ENCODE assay signal across 23 cellular contexts in genomic region chr14:73500360-73500759, GRCh38. TPM values are rescaled to one million over a fixed set of nuclear protein-coding genes. Genes with fewer than 3 reads are reported as not detected.
DNase-seq lines count a peak whose midpoint lies in the region; ATAC-seq and TF ChIP-seq lines count a peak whose summit lies in the region.
"Had no signal": no experiment of that assay in that cellular context is flagged by ENCODE, and none has a peak within 500 bp of the region (broad histone marks: within the 10 kb centered on the region; RNA-seq: fewer than 3 reads in every experiment).

No MANE protein-coding gene starts in this region.

- H3K4me1 ChIP-seq in RWPE2 (ENCODE audit: insufficient read depth, poor library complexity, severe bottlenecking) (no peaks in the 10 kb centered on the region), foreskin keratinocyte (no peaks in the 10 kb centered on the region), SK-N-SH (ENCODE audit: control insufficient read depth in 1 of 2, insufficient read depth in 2 of 2, low read depth in 1 of 2, low read length in 1 of 2) (no peaks in the 10 kb centered on the region), Karpas-422 (ENCODE audit: low read length) (peaks cover 6% of the 10 kb centered on the region; the same call in 1 of the 2 replicates), lower lobe of right lung (no peaks in the 10 kb centered on the region)
- H3K4me1 ChIP-seq: adrenal gland, colonic mucosa had no signal

- CTCF ChIA-PET in SK-N-SH (lab: Yijun Ruan, JAX): interaction anchor here (0.6 to 6.0 kb wide), 3 partner anchors 8 to 131 kb away, joined by 3 to 38 read pairs (median 4); no protein-coding TSS in a partner anchor

- H3K4me3 ChIP-seq in RWPE2 (ENCODE audit: severe bottlenecking) (no peak overlapping the region), SK-N-SH (ENCODE audit: low read depth in 2 of 2, low read length in 1 of 2) (no peak overlapping the region), Karpas-422 (ENCODE audit: low read length) (no peak overlapping the region), lower lobe of right lung (no peak overlapping the region)
- H3K4me3 ChIP-seq: adrenal gland, colonic mucosa, lung had no signal

- peak; percentile 17 for TF ChIP-seq CTCF in GM13977 (IDR thresholded peaks at IDR 0.05; ENCODE audit: extremely low read depth, insufficient read depth, missing control alignments)
- no peak for TF ChIP-seq CTCF in RWPE2 (IDR thresholded peaks at IDR 0.05; ENCODE audit: poor library complexity, severe bottlenecking)
- peak; percentile 31 for TF ChIP-seq CTCF in foreskin keratinocyte (conservative IDR thresholded peaks at IDR 0.05)
- TF ChIP-seq CTCF in SK-N-SH (IDR thresholded peaks at IDR 0.05): no peak
- no peak for TF ChIP-seq CTCF in lower lobe of right lung (IDR thresholded peaks at IDR 0.05)

- H4K20me1 ChIP-seq in SK-N-SH (ENCODE audit: insufficient read depth): no peaks in the 10 kb centered on the region
- H4K20me1 ChIP-seq in Karpas-422 (ENCODE audit: insufficient read depth, low read depth, low read length): no peaks in the 10 kb centered on the region

- H3K9me2 ChIP-seq in SK-N-SH (no peaks in the 10 kb centered on the region), Karpas-422 (replicated peaks; ENCODE audit: insufficient read depth, low read length) (no peaks in the 10 kb centered on the region)

- no peak for TF ChIP-seq RAD21 in SK-N-SH (IDR thresholded peaks at IDR 0.05; ENCODE audit: low read length)

- WGBS in SK-N-SH (ENCODE audit: low lambda C conversion rate): 88% methylated on average over 6 of the region's 6 CpGs

- DNase-seq in GM13977 (ENCODE audit: low spot score) (no peak), HPDE6-E6E7 (ENCODE audit: extremely low spot score) (peak; percentile 83), RWPE2 (ENCODE audit: low spot score) (no peak), foreskin keratinocyte (no peak), SK-N-SH (no peak), Karpas-422 (no peak), lower lobe of right lung (no peak)
- DNase-seq: activated CD8-positive, alpha-beta T cell treated with anti-CD3 and anti-CD28 coated beads for 36 hours; activated gamma-delta T cell; adrenal gland; CD4-positive, CD25-positive, alpha-beta regulatory T cell; colonic mucosa; DMS153; effector memory CD8-positive, alpha-beta T cell; kidney; MM.1S; NCI-H1436; stimulated activated CD4-positive, alpha-beta T cell treated with anti-CD3 and anti-CD28 coated beads, Interleukin-1b, Interleukin-23, amount 100 ng/mL, for 48 hours; T1000 had no signal

- no peaks in the 10 kb centered on the region for H3K36me3 ChIP-seq in RWPE2 (ENCODE audit: low read depth)
- H3K36me3 ChIP-seq in SK-N-SH (replicated peaks in 1 of 2; ENCODE audit: control insufficient read depth in 1 of 2, insufficient read depth in 2 of 2, low read length in 1 of 2): peaks cover 0 to 6% of the 10 kb centered on the region in 2 experiments
- no peaks in the 10 kb centered on the region for H3K36me3 ChIP-seq in Karpas-422 (ENCODE audit: insufficient read depth, low read length)
- H3K36me3 ChIP-seq in lower lobe of right lung: peaks cover 10% of the 10 kb centered on the region
- H3K36me3 ChIP-seq: adrenal gland, colonic mucosa had no signal

- POLR2A ChIA-PET in SK-N-SH (lab: Yijun Ruan, JAX): interaction anchor here (1.0 to 1.5 kb wide), 2 partner anchors 10 to 38 kb away, joined by 3 to 10 read pairs; partner anchors contain the start of gene RIOX1

- no peak overlapping the region for H2AFZ ChIP-seq in SK-N-SH (ENCODE audit: low read depth)
- no peak overlapping the region for H2AFZ ChIP-seq in Karpas-422 (ENCODE audit: low read length)

- peak; percentile 49; the same call in 1 of the 3 replicates for ATAC-seq in RWPE2 (ENCODE audit: low read depth)
- ATAC-seq in foreskin keratinocyte: no peak
- ATAC-seq in lower lobe of right lung: no peak
- ATAC-seq: activated CD4-positive, CD25-positive, alpha-beta regulatory T cell treated with anti-CD3 and anti-CD28 coated beads, Interleukin-2, amount 50 U/mL, for 24 hours; activated CD8-positive, alpha-beta T cell treated with anti-CD3 and anti-CD28 coated beads for 36 hours; effector memory CD8-positive, alpha-beta T cell; stimulated activated effector memory CD8-positive, alpha-beta T cell treated with anti-CD3 and anti-CD28 coated beads, Interleukin-12 subunit alpha, Interleukin-12 subunit beta, amount 100 ng/mL, for 72 hours had no signal

- TF ChIP-seq EP300 in SK-N-SH (IDR thresholded peaks at IDR 0.05; ENCODE audit: borderline replicate concordance in 1 of 2, low read depth in 1 of 2, low read length in 1 of 2): no peak

- in situ Hi-C loops in GM13977 (cut with MboI; ENCODE audit: low pct_unique_long_range_greater_than_20kb, low sequenced_read_pairs, unreplicated experiment): loop anchor here (25.0 kb wide), 1 partner anchor 512 kb away; the partner anchor contains the start of genes BBOF1 and ENTPD5

- H3F3A ChIP-seq in SK-N-SH (replicated peaks; ENCODE audit: insufficient read depth): peaks cover 3% of the 10 kb centered on the region

- H3K9ac ChIP-seq in SK-N-SH (no peak overlapping the region), Karpas-422 (ENCODE audit: low read length) (no peak overlapping the region)

- H3K9me3 ChIP-seq in RWPE2 (ENCODE audit: severe bottlenecking) (no peaks in the 10 kb centered on the region), SK-N-SH (no peaks in the 10 kb centered on the region), Karpas-422 (ENCODE audit: low read length) (no peaks in the 10 kb centered on the region), lower lobe of right lung (no peaks in the 10 kb centered on the region)
- H3K9me3 ChIP-seq: adrenal gland, colonic mucosa had no signal

- H3K27ac ChIP-seq in RWPE2 (ENCODE audit: poor library complexity, severe bottlenecking) (no peak overlapping the region), foreskin keratinocyte (no peak overlapping the region), SK-N-SH (ENCODE audit: low read depth in 2 of 2, low read length in 1 of 2) (no peak overlapping the region), Karpas-422 (ENCODE audit: low read length) (no peak overlapping the region), lower lobe of right lung (no peak overlapping the region)
- H3K27ac ChIP-seq: adrenal gland, colonic mucosa, HL-60 had no signal

- intact Hi-C loops in lower lobe of right lung (cut with DNase I): no loop called here

- no peaks in the 10 kb centered on the region for H3K27me3 ChIP-seq in RWPE2 (ENCODE audit: insufficient read depth, poor library complexity, severe bottlenecking)
- H3K27me3 ChIP-seq in foreskin keratinocyte: no peaks in the 10 kb centered on the region
- no peaks in the 10 kb centered on the region for H3K27me3 ChIP-seq in SK-N-SH (ENCODE audit: insufficient read depth)
- no peaks in the 10 kb centered on the region for H3K27me3 ChIP-seq in Karpas-422 (ENCODE audit: low read length)
- H3K27me3 ChIP-seq in lower lobe of right lung (ENCODE audit: low read depth): no peaks in the 10 kb centered on the region
- H3K27me3 ChIP-seq: adrenal gland, colonic mucosa had no signal

- H3K79me2 ChIP-seq in SK-N-SH (ENCODE audit: insufficient read depth): peaks cover 5% of the 10 kb centered on the region; the same call in 1 of the 2 replicates
- H3K79me2 ChIP-seq in Karpas-422 (ENCODE audit: low read length): no peaks in the 10 kb centered on the region

- no peak overlapping the region for H3K4me2 ChIP-seq in SK-N-SH
- H3K4me2 ChIP-seq in Karpas-422 (ENCODE audit: low read depth, low read length, poor library complexity, severe bottlenecking): no peak overlapping the region

TF ChIP-seq in SK-N-SH, 30 proteins besides CTCF, POLR2A, EP300 and RAD21 (continues in another document):
- TF ChIP-seq TEAD4 (IDR thresholded peaks at IDR 0.05; ENCODE audit: borderline replicate concordance, insufficient read depth) (no peak), TCF12 (IDR thresholded peaks at IDR 0.05) (no peak)

RNA-seq across cellular contexts. Expression of gene RIOX1, which starts 9.6 kb away (rescaled TPM):
- total RNA-seq in foreskin keratinocyte: 16.1 and 16.8 TPM in 2 replicates
- polyA plus RNA-seq in foreskin keratinocyte: 10.7 and 12.2 TPM in 2 replicates
- polyA plus RNA-seq in SK-N-SH (2012; rRNA removed): 10.2 and 11.2 TPM in 2 replicates
- polyA plus RNA-seq in SK-N-SH (2012; cell fraction: cytosol; rRNA removed): 6.2 and 9.4 TPM in 2 replicates
- polyA plus RNA-seq in SK-N-SH (2012; cell fraction: nucleus; rRNA removed): 7.0 and 7.6 TPM in 2 replicates
- 23.1 and 36.8 TPM in 2 replicates for total RNA-seq in Karpas-422 (2014; rRNA removed; shearing (Covaris generic); ENCODE audit: low replicate concordance)
- 12.9 TPM for total RNA-seq in lower lobe of right lung

RNA-seq across cellular contexts. Expression of gene ACOT1, which starts 36.6 kb away (rescaled TPM):
- total RNA-seq in foreskin keratinocyte (2.0 and 2.3 TPM in 2 replicates), lower lobe of right lung (21.7 TPM)
- polyA plus RNA-seq in foreskin keratinocyte (3.1 and 3.3 TPM in 2 replicates), SK-N-SH (2012; rRNA removed) (4.2 and 5.4 TPM in 2 replicates)
- 3.5 and 4.8 TPM in 2 replicates for polyA plus RNA-seq in SK-N-SH (2012; cell fraction: cytosol; rRNA removed)
- 3.8 and 6.6 TPM in 2 replicates for polyA plus RNA-seq in SK-N-SH (2012; cell fraction: nucleus; rRNA removed)
- 4.1 and 5.9 TPM in 2 replicates for total RNA-seq in Karpas-422 (2014; rRNA removed; shearing (Covaris generic); ENCODE audit: low replicate concordance)

RNA-seq across cellular contexts. Expression of gene NUMB, which starts 42.0 kb away (rescaled TPM):
- total RNA-seq in foreskin keratinocyte: 42.5 and 42.6 TPM in 2 replicates
- polyA plus RNA-seq in foreskin keratinocyte: 26.1 and 27.6 TPM in 2 replicates
- 58.4 and 70.8 TPM in 2 replicates for polyA plus RNA-seq in SK-N-SH (2012; rRNA removed)
- 45.8 and 48.6 TPM in 2 replicates for polyA plus RNA-seq in SK-N-SH (2012; cell fraction: cytosol; rRNA removed)
- 114 and 116 TPM in 2 replicates for polyA plus RNA-seq in SK-N-SH (2012; cell fraction: nucleus; rRNA removed)
- 36.0 and 41.1 TPM in 2 replicates for total RNA-seq in Karpas-422 (2014; rRNA removed; shearing (Covaris generic); ENCODE audit: low replicate concordance)
- 126 TPM for total RNA-seq in lower lobe of right lung

RNA-seq across cellular contexts. Expression of gene HEATR4, which starts 58.4 kb away (rescaled TPM):
- total RNA-seq in foreskin keratinocyte (0.14 and 0.21 TPM in 2 replicates), lower lobe of right lung (1.4 TPM)
- polyA plus RNA-seq in foreskin keratinocyte (0.04 TPM in 1 of 2 replicates, not detected in the other), SK-N-SH (2012; rRNA removed) (not detected in 2 replicates)
- not detected in 2 replicates for polyA plus RNA-seq in SK-N-SH (2012; cell fraction: cytosol; rRNA removed)
- not detected in 2 replicates for polyA plus RNA-seq in SK-N-SH (2012; cell fraction: nucleus; rRNA removed)
- not detected in 2 replicates for total RNA-seq in Karpas-422 (2014; rRNA removed; shearing (Covaris generic); ENCODE audit: low replicate concordance)
- total RNA-seq: activated CD8-positive, alpha-beta T cell treated with anti-CD3 and anti-CD28 coated beads for 36 hours; CD4-positive, CD25-positive, alpha-beta regulatory T cell had no signal

Comparison
In these comparisons a context has a peak if more than half of its experiments do, and no peak if none do; other contexts are left out.
1. CTCF ChIP-seq: peak in GM13977 (single experiment) and foreskin keratinocyte (single experiment); none in RWPE2 (single experiment), SK-N-SH (single experiment) and lower lobe of right lung (single experiment).